In genomic region chr14:93972618-93973205, GRCh38 we compare ENCODE assay signal across 23 cellular contexts. TPM values are rescaled to one million over a fixed set of nuclear protein-coding genes. Genes with fewer than 3 reads are reported as not detected.
DNase-seq lines count a peak whose midpoint lies in the region; ATAC-seq and TF ChIP-seq lines count a peak whose summit lies in the region.
"Had no signal": no experiment of that assay in that cellular context is flagged by ENCODE, and none has a peak within 500 bp of the region (broad histone marks: within the 10 kb centered on the region; RNA-seq: fewer than 3 reads in every experiment).

No MANE protein-coding gene starts in this region.

- H3K9me3 Mint-ChIP-seq in CD4-positive, alpha-beta T cell = peaks cover 4% of the 10 kb centered on the region
- H3K9me3 Mint-ChIP-seq in activated naive CD8-positive, alpha-beta T cell (ENCODE audit: low read depth) = peaks cover 7% of the 10 kb centered on the region
- H3K9me3 Mint-ChIP-seq: WTC11 had no signal

- H3K4me3 Mint-ChIP-seq in CD4-positive, alpha-beta T cell = peak overlapping the region; percentile 39
- no peak overlapping the region for H3K4me3 Mint-ChIP-seq in activated naive CD8-positive, alpha-beta T cell
- H3K4me3 Mint-ChIP-seq: WTC11 had no signal

- H3K4me1 Mint-ChIP-seq in CD4-positive, alpha-beta T cell (ENCODE audit: low read depth) = peaks cover 54% of the 10 kb centered on the region
- peaks cover 54% of the 10 kb centered on the region for H3K4me1 Mint-ChIP-seq in activated naive CD8-positive, alpha-beta T cell (ENCODE audit: low read depth)

- TF ChIP-seq CTCF in CD4-positive, alpha-beta T cell (IDR thresholded peaks at IDR 0.05) = no peak
- TF ChIP-seq CTCF in gastrocnemius medialis (IDR thresholded peaks at IDR 0.05 in 4 of 5, conservative IDR thresholded peaks at IDR 0.05 in 1 of 5) = no peak

- no peak overlapping the region for H3K27ac ChIP-seq in CD4-positive, alpha-beta T cell (ENCODE audit: low read depth, low read length)
- peak overlapping the region; percentile 97 to 100 (median 98) for H3K27ac ChIP-seq in gastrocnemius medialis
- H3K27ac ChIP-seq: breast epithelium, C4-2B, parathyroid adenoma had no signal

- peak; percentile 6 to 18 for TF ChIP-seq POLR2A in gastrocnemius medialis (IDR thresholded peaks at IDR 0.05)

- H3K27ac Mint-ChIP-seq in CD4-positive, alpha-beta T cell = no peak overlapping the region
- H3K27ac Mint-ChIP-seq in activated naive CD8-positive, alpha-beta T cell = peak overlapping the region; percentile 64
- H3K27ac Mint-ChIP-seq: WTC11 had no signal

- intact Hi-C loops in CD4-positive, alpha-beta T cell (cut with DNase I, micrococcal nuclease) = no loop called here
- intact Hi-C loops in gastrocnemius medialis (cut with DNase I; ENCODE audit: low total_unique reads) = no loop called here

- H3K27me3 ChIP-seq in CD4-positive, alpha-beta T cell (ENCODE audit: control insufficient read depth, insufficient read depth, low read length) = no peaks in the 10 kb centered on the region
- no peaks in the 10 kb centered on the region for H3K27me3 ChIP-seq in gastrocnemius medialis
- H3K27me3 ChIP-seq: breast epithelium had no signal

- no peak for ATAC-seq in CD4-positive, alpha-beta T cell (ENCODE audit: poor library complexity)
- peak in 1 of 2 donors; percentile 3 for ATAC-seq in gastrocnemius medialis
- ATAC-seq: left colon, WTC11 had no signal

- CTCF ChIA-PET in CD4-positive, alpha-beta T cell (lab: Charles Lee) = interaction anchor here (10.3 kb wide), 1 partner anchor 32 kb away, joined by 163 read pairs; no protein-coding TSS in a partner anchor

- in situ Hi-C loops in gastrocnemius medialis (cut with MboI; ENCODE audit: low sequenced_read_pairs in 4 of 4) = no loop called here

- peaks cover 47 to 60% of the 10 kb centered on the region in 2 donors for H3K4me1 ChIP-seq in gastrocnemius medialis
- H3K4me1 ChIP-seq: breast epithelium, parathyroid adenoma had no signal

- POLR2A ChIA-PET in CD4-positive, alpha-beta T cell (lab: Charles Lee) = interaction anchor here (6.9 kb wide), 1 partner anchor 34 kb away, joined by 80 read pairs; no protein-coding TSS in a partner anchor

- peaks cover 5% of the 10 kb centered on the region for H3K36me3 Mint-ChIP-seq in CD4-positive, alpha-beta T cell (ENCODE audit: low read depth)
- H3K36me3 Mint-ChIP-seq in activated naive CD8-positive, alpha-beta T cell = peaks cover 12% of the 10 kb centered on the region
- H3K36me3 Mint-ChIP-seq: WTC11 had no signal

- H3K36me3 ChIP-seq in gastrocnemius medialis = no peaks in the 10 kb centered on the region
- H3K36me3 ChIP-seq: breast epithelium had no signal

- H3K4me3 ChIP-seq in gastrocnemius medialis = peak overlapping the region; percentile 61 to 80 (median 76)
- H3K4me3 ChIP-seq: breast epithelium had no signal

- H3K27me3 Mint-ChIP-seq in CD4-positive, alpha-beta T cell = no peaks in the 10 kb centered on the region
- H3K27me3 Mint-ChIP-seq in activated naive CD8-positive, alpha-beta T cell = no peaks in the 10 kb centered on the region

- peak; percentile 62 for DNase-seq in activated CD4-positive, alpha-beta T cell treated with anti-CD3 and anti-CD28 coated beads for 48 hours
- DNase-seq in activated CD4-positive, alpha-beta T cell treated with anti-CD3 and anti-CD28 coated beads for 1 hour = no peak
- DNase-seq in CD4-positive, alpha-beta T cell = no peak
- DNase-seq in gastrocnemius medialis (peak in 1 of 2 donors; percentile 68), COR-L47 (lab: John Stamatoyannopoulos, UW) (no peak), SKM-1 treated with dmso at 0.1 percent for 144 hours (lab: John Stamatoyannopoulos, UW; ENCODE audit: unreplicated experiment) (no peak)
- DNase-seq in effector CD4-positive, alpha-beta T cell = no peak
- DNase-seq: 8988T; activated effector memory CD4-positive, alpha-beta T cell treated with Interleukin-2 at 50 U/mL for 16 hours; effector memory CD4-positive, alpha-beta T cell; KBM-7; left colon; NCI-H1092; NCI-H774 had no signal

- H3K9me3 ChIP-seq in CD4-positive, alpha-beta T cell (ENCODE audit: control insufficient read depth, low read length) = peaks cover 7% of the 10 kb centered on the region
- H3K9me3 ChIP-seq in gastrocnemius medialis = no peaks in the 10 kb centered on the region
- H3K9me3 ChIP-seq: breast epithelium had no signal

RNA-seq across cellular contexts. Expression of gene ASB2, which starts 3.7 kb away (rescaled TPM):
- total RNA-seq in CD4-positive, alpha-beta T cell = 1 to 10 TPM in 1 of 2 experiments, under 1 TPM in 1; 0.98 to 1.2 TPM
- 100 to 1,000 TPM; 335 to 819 (median 539) TPM for total RNA-seq in gastrocnemius medialis
- total RNA-seq: temporal lobe had no signal

RNA-seq across cellular contexts. Expression of gene CCDC197, which starts 24.4 kb away (rescaled TPM):
- total RNA-seq in CD4-positive, alpha-beta T cell = not detected
- under 1 TPM in 2 of 4 donors, not detected in 2; 0.56 to 0.61 TPM for total RNA-seq in gastrocnemius medialis
- total RNA-seq: breast epithelium, Daoy, left colon, mucosa of gallbladder, RPMI7951, temporal lobe, WTC11 had no signal

RNA-seq across cellular contexts. Expression of gene FAM181A, which starts 45.6 kb away (rescaled TPM):
- total RNA-seq in CD4-positive, alpha-beta T cell = not detected
- not detected for total RNA-seq in gastrocnemius medialis
- total RNA-seq: breast epithelium, Daoy, left colon, mucosa of gallbladder, RPMI7951, WTC11 had no signal

RNA-seq across cellular contexts. Expression of gene OTUB2, which starts 53.4 kb away (rescaled TPM):
- total RNA-seq in CD4-positive, alpha-beta T cell = not detected
- total RNA-seq in gastrocnemius medialis = under 1 TPM in 1 of 4 donors, not detected in 3; 0.11 TPM

Comparison
In these comparisons a context has a peak if more than half of its experiments do, and no peak if none do; other contexts are left out.
1. RNA of gene ASB2, which starts 3.7 kb away (total RNA-seq): 335 to 819 TPM in gastrocnemius medialis; 0.98 to 1.2 TPM in CD4-positive, alpha-beta T cell; every median in the first group is over 100 times any median in the second.